ENCODE assay signal across 13 cellular contexts in genomic region chr1:91783423-91784162, GRCh38.
A peak's percentile ranks its signal among the peaks of the same experiment; 100 is the strongest.
DNase-seq lines count a peak whose midpoint lies in the region; ATAC-seq, FAIRE-seq and TF ChIP-seq lines count a peak whose summit lies in the region.
"Had no signal": no experiment of that assay in that cellular context is flagged by ENCODE, and none has a peak within 500 bp of the region (broad histone marks: within the 10 kb centered on the region; RNA-seq: fewer than 3 reads in every experiment).

No MANE protein-coding gene starts in this region.

- H4K20me1 ChIP-seq in K562 (replicated peaks; ENCODE audit: control insufficient read depth, insufficient read depth, low read length): no peaks in the 10 kb centered on the region

- H3K4me1 ChIP-seq in K562 (replicated peaks in 1 of 2; ENCODE audit: control insufficient read depth in 2 of 2, insufficient read depth in 2 of 2, low read length in 2 of 2): peaks cover 0 to 4% of the 10 kb centered on the region in 2 experiments; a peak in 1 of 5 replicates
- H3K4me1 ChIP-seq in right atrium auricular region: peaks cover 0 to 57% of the 10 kb centered on the region in 2 donors
- H3K4me1 ChIP-seq in rectal smooth muscle tissue (ENCODE audit: control insufficient read depth, insufficient read depth, low read length): peaks cover 16% of the 10 kb centered on the region

- H3K9ac ChIP-seq in K562 (ENCODE audit: insufficient read depth in 1 of 2, low read depth in 2 of 2, low read length in 2 of 2) (no peak overlapping the region; a peak in 1 of 4 replicates), rectal smooth muscle tissue (ENCODE audit: low read length) (no peak overlapping the region)
- H3K9ac ChIP-seq: SK-N-SH had no signal

- no peaks in the 10 kb centered on the region for H3K79me2 ChIP-seq in K562 (ENCODE audit: control insufficient read depth, insufficient read depth, low read length)

- intact Hi-C loops in K562 (cut with micrococcal nuclease): no loop called here

- no peak for TF ChIP-seq EP300 in K562 (IDR thresholded peaks at IDR 0.05; ENCODE audit: low read length)

- H3K4me1 Mint-ChIP-seq in effector memory CD8-positive, alpha-beta T cell (ENCODE audit: low read depth in 2 of 2): peaks cover 27 to 65% of the 10 kb centered on the region in 2 donors

- no peaks in the 10 kb centered on the region for H3K9me3 ChIP-seq in K562 (replicated peaks; ENCODE audit: control insufficient read depth, insufficient read depth, low read depth, low read length)
- no peaks in the 10 kb centered on the region for H3K9me3 ChIP-seq in right atrium auricular region
- H3K9me3 ChIP-seq: SK-N-SH had no signal

- no TSS peak for BruUV-seq in K562 (replicated peaks; lab: Mats Ljungman, UMichigan)

- no peak for ATAC-seq in K562
- ATAC-seq in GM21390 (IDR thresholded peaks at IDR 0.05; ENCODE audit: unreplicated experiment): no peak
- ATAC-seq in effector memory CD8-positive, alpha-beta T cell (replicated peaks): no peak
- ATAC-seq: activated T-cell treated with anti-CD3 and anti-CD28 coated beads, Interleukin-2, amount 50 U/mL, for 4 hours; stimulated activated effector memory CD8-positive, alpha-beta T cell treated with anti-CD3 and anti-CD28 coated beads, Interleukin-12 subunit alpha, Interleukin-12 subunit beta, amount 100 ng/mL, for 72 hours had no signal

- H3K27ac ChIP-seq in K562 (ENCODE audit: extremely low read depth, low read depth, low read length): no peak overlapping the region
- peak overlapping the region; percentile 57 to 70 for H3K27ac ChIP-seq in right atrium auricular region
- peak overlapping the region; percentile 15 for H3K27ac ChIP-seq in rectal smooth muscle tissue (ENCODE audit: low read depth, low read length)

- TF ChIP-seq CTCF in K562 (IDR thresholded peaks at IDR 0.05 in 2 of 3, conservative IDR thresholded peaks at IDR 0.05 in 1 of 3; ENCODE audit: insufficient read depth in 2 of 3, low read depth in 1 of 3, low read length in 3 of 3) (no peak), right atrium auricular region (IDR thresholded peaks at IDR 0.05) (no peak)

- no peak overlapping the region for H2AFZ ChIP-seq in K562 (ENCODE audit: low read depth, low read length)

- in situ Hi-C loops in K562 (cut with MboI): no loop called here

- TF ChIP-seq RAD21 in K562 (CRISPR knock-in tag; conservative IDR thresholded peaks at IDR 0.05 in 1 of 2, IDR thresholded peaks at IDR 0.05 in 1 of 2): no peak

- no peaks in the 10 kb centered on the region for H3K9me3 Mint-ChIP-seq in effector memory CD8-positive, alpha-beta T cell
- H3K9me3 Mint-ChIP-seq: activated T-cell treated with anti-CD3 and anti-CD28 coated beads, Interleukin-2, amount 50 U/mL, for 4 hours; stimulated activated effector memory CD8-positive, alpha-beta T cell treated with anti-CD3 and anti-CD28 coated beads, Interleukin-12 subunit alpha, Interleukin-12 subunit beta, amount 100 ng/mL, for 72 hours had no signal

- H3K27ac Mint-ChIP-seq in effector memory CD8-positive, alpha-beta T cell: peak overlapping the region in 1 of 2 donors; percentile 4
- H3K27ac Mint-ChIP-seq: stimulated activated effector memory CD8-positive, alpha-beta T cell treated with anti-CD3 and anti-CD28 coated beads, Interleukin-12 subunit alpha, Interleukin-12 subunit beta, amount 100 ng/mL, for 72 hours had no signal

- CTCF ChIA-PET in K562 (lab: Yijun Ruan, JAX; ENCODE audit: low intra/inter-chr PET ratio): no interaction called here

- no peaks in the 10 kb centered on the region for H3K27me3 Mint-ChIP-seq in effector memory CD8-positive, alpha-beta T cell

- DNase-seq in EH (ENCODE audit: low read depth): peak; percentile 80
- no peak for DNase-seq in K562 (ENCODE audit: extremely low read depth in 1 of 4, low spot score in 3 of 4)
- DNase-seq in right atrium auricular region (ENCODE audit: low spot score): no peak
- no peak for DNase-seq in iPS-NIHi11 (ENCODE audit: low spot score)
- no peak for DNase-seq in stimulated activated CD4-positive, alpha-beta T cell treated with anti-CD3 and anti-CD28 coated beads, Interleukin-4, amount 100 ng/mL, for 1 hour
- no peak for DNase-seq in effector memory CD8-positive, alpha-beta T cell
- DNase-seq: activated T-cell treated with anti-CD3 and anti-CD28 coated beads, Interleukin-2, amount 50 U/mL, for 4 hours; DND-41; head of caudate nucleus; SK-N-SH had no signal

- H3K4me3 ChIP-seq in K562: no peak overlapping the region
- no peak overlapping the region for H3K4me3 ChIP-seq in right atrium auricular region
- no peak overlapping the region for H3K4me3 ChIP-seq in rectal smooth muscle tissue (ENCODE audit: low read length)

- H3K4me3 Mint-ChIP-seq in effector memory CD8-positive, alpha-beta T cell: no peak overlapping the region
- H3K4me3 Mint-ChIP-seq: activated T-cell treated with anti-CD3 and anti-CD28 coated beads, Interleukin-2, amount 50 U/mL, for 4 hours; stimulated activated effector memory CD8-positive, alpha-beta T cell treated with anti-CD3 and anti-CD28 coated beads, Interleukin-12 subunit alpha, Interleukin-12 subunit beta, amount 100 ng/mL, for 72 hours had no signal

- H3K27me3 ChIP-seq in K562 (ENCODE audit: control insufficient read depth in 2 of 2, insufficient read depth in 2 of 2, low read length in 2 of 2) (no peaks in the 10 kb centered on the region), right atrium auricular region (no peaks in the 10 kb centered on the region), rectal smooth muscle tissue (ENCODE audit: control insufficient read depth, insufficient read depth, low read length) (no peaks in the 10 kb centered on the region)

- WGBS in K562 (ENCODE audit: insufficient coverage, low coverage, missing lambda C conversion rate): 73% methylated on average over 7 of the region's 7 CpGs

- FAIRE-seq in K562 (lab: Jason Lieb, UNC): peak; percentile 32

- H3K36me3 Mint-ChIP-seq in effector memory CD8-positive, alpha-beta T cell (ENCODE audit: insufficient read depth): peaks cover 42% of the 10 kb centered on the region

- no peak for TF ChIP-seq POLR2A in K562 (conservative IDR thresholded peaks at IDR 0.05)

- POLR2A ChIA-PET in K562 (lab: Yijun Ruan, JAX): interaction anchor here (1.3 to 2.3 kb wide), 2 partner anchors 9 to 12 kb away, joined by 6 to 9 read pairs; no protein-coding TSS in a partner anchor

- H3K36me3 ChIP-seq in K562 (ENCODE audit: control insufficient read depth, insufficient read depth, low read length) (peaks cover 11% of the 10 kb centered on the region; the same call in 1 of the 3 replicates), right atrium auricular region (no peaks in the 10 kb centered on the region), rectal smooth muscle tissue (ENCODE audit: control insufficient read depth, insufficient read depth, low read length) (no peaks in the 10 kb centered on the region)

- H3K9me1 ChIP-seq in K562 (ENCODE audit: control insufficient read depth, insufficient read depth, low read length): no peaks in the 10 kb centered on the region

- no peak overlapping the region for H3K4me2 ChIP-seq in K562 (ENCODE audit: insufficient read depth, low read length)
- H3K4me2 ChIP-seq: SK-N-SH had no signal

TF ChIP-seq in K562, 482 proteins besides CTCF, POLR2A, EP300 and RAD21:
- no peak for TF ChIP-seq PREB (CRISPR knock-in tag; IDR thresholded peaks at IDR 0.05)
- TF ChIP-seq FOXA3 (CRISPR knock-in tag; conservative IDR thresholded peaks at IDR 0.05 in 1 of 2, IDR thresholded peaks at IDR 0.05 in 1 of 2): 0 out of 4 replicates have a peak, but pooled peaks of 1 of the 2 experiments have one; percentile 13
- TF ChIP-seq, protein P1, sequence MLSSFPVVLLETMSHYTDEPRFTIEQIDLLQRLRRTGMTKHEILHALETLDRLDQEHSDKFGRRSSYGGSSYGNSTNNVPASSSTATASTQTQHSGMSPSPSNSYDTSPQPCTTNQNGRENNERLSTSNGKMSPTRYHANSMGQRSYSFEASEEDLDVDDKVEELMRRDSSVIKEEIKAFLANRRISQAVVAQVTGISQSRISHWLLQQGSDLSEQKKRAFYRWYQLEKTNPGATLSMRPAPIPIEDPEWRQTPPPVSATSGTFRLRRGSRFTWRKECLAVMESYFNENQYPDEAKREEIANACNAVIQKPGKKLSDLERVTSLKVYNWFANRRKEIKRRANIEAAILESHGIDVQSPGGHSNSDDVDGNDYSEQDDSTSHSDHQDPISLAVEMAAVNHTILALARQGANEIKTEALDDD (IDR thresholded peaks at IDR 0.05): peak; percentile 38; the same call in 1 of the 2 replicates
- TF ChIP-seq ZNF253 (CRISPR knock-in tag; conservative IDR thresholded peaks at IDR 0.05): no peak
